ENCODE assay signal across 10 cellular contexts in the genomic region with DNA sequence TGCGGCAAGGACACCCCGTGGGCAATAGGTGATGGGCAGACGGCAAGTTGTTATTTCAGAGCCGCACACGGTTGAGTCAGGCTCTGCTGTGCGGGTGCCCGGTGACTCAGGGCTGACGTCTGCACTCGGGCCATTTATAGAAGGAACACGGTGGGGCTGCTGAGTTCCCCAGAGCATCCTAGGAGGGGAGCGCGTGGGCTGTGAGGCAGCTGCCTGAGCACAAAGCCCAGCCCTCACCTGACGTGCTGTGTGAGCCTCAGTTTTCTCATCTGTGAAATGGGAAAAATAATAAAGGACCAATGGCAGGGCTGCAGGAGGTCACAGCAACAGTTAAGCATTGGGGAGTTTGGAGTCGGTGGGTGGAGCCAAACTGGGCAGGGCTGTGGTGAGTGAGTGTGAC. TPM values are rescaled to one million over a fixed set of nuclear protein-coding genes. Genes with fewer than 3 reads are reported as not detected.
DNase-seq lines count a peak whose midpoint lies in the region; ATAC-seq, FAIRE-seq and TF ChIP-seq lines count a peak whose summit lies in the region.
"Had no signal": no experiment of that assay in that cellular context is flagged by ENCODE, and none has a peak within 500 bp of the region (broad histone marks: within the 10 kb centered on the region; RNA-seq: fewer than 3 reads in every experiment).

No MANE protein-coding gene starts in this region.

- H3K27ac ChIP-seq in caudate nucleus (ENCODE audit: low read depth, low read length), result peak overlapping the region; percentile 73
- H3K27ac ChIP-seq in psoas muscle, result no peak overlapping the region
- H3K27ac ChIP-seq in smooth muscle cell (ENCODE audit: low read depth), result no peak overlapping the region
- H3K27ac ChIP-seq in testis, result no peak overlapping the region
- H3K27ac ChIP-seq: KMS-11 had no signal

- H3K36me3 ChIP-seq in psoas muscle (ENCODE audit: insufficient read depth in 1 of 2, low read depth in 1 of 2) (no peaks in the 10 kb centered on the region), smooth muscle cell (ENCODE audit: low read depth) (no peaks in the 10 kb centered on the region), testis (ENCODE audit: low read depth, missing control alignments) (no peaks in the 10 kb centered on the region)

- TF ChIP-seq POLR2A in GM12891 (IDR thresholded peaks at IDR 0.05; ENCODE audit: low read depth, low read length) (no peak), testis (IDR thresholded peaks at IDR 0.05) (no peak)

- H3K9ac ChIP-seq in smooth muscle cell (ENCODE audit: low read depth), result no peak overlapping the region
- H3K9ac ChIP-seq: KMS-11 had no signal

- H3K9me3 ChIP-seq in psoas muscle, result no peaks in the 10 kb centered on the region
- no peaks in the 10 kb centered on the region for H3K9me3 ChIP-seq in smooth muscle cell (replicated peaks; ENCODE audit: low read depth)
- no peaks in the 10 kb centered on the region for H3K9me3 ChIP-seq in testis

- peak; percentile 33 for FAIRE-seq in GM12891 (lab: Jason Lieb, UNC)

- H3K36me3 Mint-ChIP-seq in WTC11, result no peaks in the 10 kb centered on the region

- CTCF ChIA-PET in WTC11 (lab: Charles Lee), result no interaction called here

- ATAC-seq in psoas muscle, result peak; percentile 82 to 95 (median 92)
- ATAC-seq in WTC11, result no peak
- ATAC-seq: activated T-cell treated with anti-CD3 and anti-CD28 coated beads, Interleukin-2, amount 50 U/mL, for 72 hours had no signal

- H3K9me3 Mint-ChIP-seq in WTC11, result no peaks in the 10 kb centered on the region
- H3K9me3 Mint-ChIP-seq: activated T-cell treated with anti-CD3 and anti-CD28 coated beads, Interleukin-2, amount 50 U/mL, for 72 hours had no signal

- POLR2A ChIA-PET in WTC11 (lab: Charles Lee), result no interaction called here

- H3K79me2 ChIP-seq in smooth muscle cell (ENCODE audit: low read depth), result no peaks in the 10 kb centered on the region

- H3K27me3 ChIP-seq in psoas muscle (ENCODE audit: insufficient read depth in 3 of 3, low read length in 2 of 3) (peaks cover 0 to 4% (median 0%) of the 10 kb centered on the region in 3 donors), smooth muscle cell (ENCODE audit: low read depth) (no peaks in the 10 kb centered on the region), testis (no peaks in the 10 kb centered on the region)

- no peaks in the 10 kb centered on the region for H3F3A ChIP-seq in smooth muscle cell (ENCODE audit: low read depth)

- no peak overlapping the region for H3K4me3 ChIP-seq in psoas muscle
- H3K4me3 ChIP-seq in smooth muscle cell, result no peak overlapping the region
- no peak overlapping the region for H3K4me3 ChIP-seq in testis

- no peaks in the 10 kb centered on the region for H4K20me1 ChIP-seq in smooth muscle cell (ENCODE audit: low read depth)

- TF ChIP-seq CTCF in psoas muscle (IDR thresholded peaks at IDR 0.05), result no peak
- no peak for TF ChIP-seq CTCF in WTC11 (IDR thresholded peaks at IDR 0.05)
- TF ChIP-seq CTCF in smooth muscle cell (IDR thresholded peaks at IDR 0.05; ENCODE audit: borderline replicate concordance, insufficient read depth, poor library complexity, severe bottlenecking), result no peak
- no peak for TF ChIP-seq CTCF in testis (IDR thresholded peaks at IDR 0.05)

- H3K4me3 Mint-ChIP-seq in WTC11, result no peak overlapping the region
- H3K4me3 Mint-ChIP-seq: activated T-cell treated with anti-CD3 and anti-CD28 coated beads, Interleukin-2, amount 50 U/mL, for 72 hours had no signal

- H3K27ac Mint-ChIP-seq in WTC11, result no peak overlapping the region
- H3K27ac Mint-ChIP-seq: activated T-cell treated with anti-CD3 and anti-CD28 coated beads, Interleukin-2, amount 50 U/mL, for 72 hours had no signal

- H3K4me2 ChIP-seq in smooth muscle cell, result no peak overlapping the region
- H3K4me2 ChIP-seq: KMS-11 had no signal

- H3K4me1 Mint-ChIP-seq in WTC11, result no peaks in the 10 kb centered on the region

- H3K4me1 ChIP-seq in psoas muscle, result no peaks in the 10 kb centered on the region
- no peaks in the 10 kb centered on the region for H3K4me1 ChIP-seq in smooth muscle cell (ENCODE audit: low read depth)
- no peaks in the 10 kb centered on the region for H3K4me1 ChIP-seq in testis

- H2AFZ ChIP-seq in smooth muscle cell (ENCODE audit: low read depth), result no peak overlapping the region

- intact Hi-C loops in psoas muscle (cut with DNase I), result no loop called here
- intact Hi-C loops in testis (cut with DNase I; ENCODE audit: low total_unique reads), result no loop called here

- DNase-seq in GM12891 (ENCODE audit: insufficient read length, low spot score), result no peak
- peak; percentile 26 to 33 for DNase-seq in NOMO-1 (lab: John Stamatoyannopoulos, UW; ENCODE audit: unreplicated experiment in 2 of 2)
- DNase-seq in caudate nucleus (lab: John Stamatoyannopoulos, UW), result peak in 47 of 61 donors; percentile 13 to 92 (median 61)
- peak; percentile 50 to 82 for DNase-seq in psoas muscle
- no peak for DNase-seq in WTC11 (ENCODE audit: low spot score)
- DNase-seq in smooth muscle cell (lab: John Stamatoyannopoulos, UW; ENCODE audit: unreplicated experiment), result no peak
- no peak for DNase-seq in testis
- no peak for DNase-seq in activated CD4-positive, alpha-beta T cell treated with anti-CD3 and anti-CD28 coated beads, Interleukin-2, amount 50 U/mL, for 48 hours
- DNase-seq: activated T-cell treated with anti-CD3 and anti-CD28 coated beads, Interleukin-2, amount 50 U/mL, for 72 hours had no signal

- no peaks in the 10 kb centered on the region for H3K27me3 Mint-ChIP-seq in WTC11 (ENCODE audit: low read depth)

- 42 to 64% (median 46%) methylated on average over 14 of the region's 14 CpGs for WGBS in psoas muscle, 3 donors
- WGBS in smooth muscle cell (ENCODE audit: low lambda C conversion rate), result 38% methylated on average over 14 of the region's 14 CpGs
- 76 to 83% methylated on average over 1 to 8 of the region's 14 CpGs for WGBS in testis, 2 donors

TF ChIP-seq in GM12891, 5 proteins besides CTCF, POLR2A, EP300 and RAD21:
- TF ChIP-seq TAF1 (IDR thresholded peaks at IDR 0.05; ENCODE audit: low read depth, low read length) (no peak), POLR2AphosphoS5 (IDR thresholded peaks at IDR 0.05; ENCODE audit: low read depth, low read length) (no peak), POU2F2 (IDR thresholded peaks at IDR 0.05; ENCODE audit: low read depth, low read length) (no peak), PAX5 (IDR thresholded peaks at IDR 0.05; ENCODE audit: insufficient read depth, low read length, severe bottlenecking) (no peak), SPI1 (IDR thresholded peaks at IDR 0.05; ENCODE audit: low read depth, low read length) (no peak)

TF ChIP-seq in WTC11, 78 proteins besides CTCF, POLR2A, EP300 and RAD21 (continues in another document):
- TF ChIP-seq, protein P1, sequence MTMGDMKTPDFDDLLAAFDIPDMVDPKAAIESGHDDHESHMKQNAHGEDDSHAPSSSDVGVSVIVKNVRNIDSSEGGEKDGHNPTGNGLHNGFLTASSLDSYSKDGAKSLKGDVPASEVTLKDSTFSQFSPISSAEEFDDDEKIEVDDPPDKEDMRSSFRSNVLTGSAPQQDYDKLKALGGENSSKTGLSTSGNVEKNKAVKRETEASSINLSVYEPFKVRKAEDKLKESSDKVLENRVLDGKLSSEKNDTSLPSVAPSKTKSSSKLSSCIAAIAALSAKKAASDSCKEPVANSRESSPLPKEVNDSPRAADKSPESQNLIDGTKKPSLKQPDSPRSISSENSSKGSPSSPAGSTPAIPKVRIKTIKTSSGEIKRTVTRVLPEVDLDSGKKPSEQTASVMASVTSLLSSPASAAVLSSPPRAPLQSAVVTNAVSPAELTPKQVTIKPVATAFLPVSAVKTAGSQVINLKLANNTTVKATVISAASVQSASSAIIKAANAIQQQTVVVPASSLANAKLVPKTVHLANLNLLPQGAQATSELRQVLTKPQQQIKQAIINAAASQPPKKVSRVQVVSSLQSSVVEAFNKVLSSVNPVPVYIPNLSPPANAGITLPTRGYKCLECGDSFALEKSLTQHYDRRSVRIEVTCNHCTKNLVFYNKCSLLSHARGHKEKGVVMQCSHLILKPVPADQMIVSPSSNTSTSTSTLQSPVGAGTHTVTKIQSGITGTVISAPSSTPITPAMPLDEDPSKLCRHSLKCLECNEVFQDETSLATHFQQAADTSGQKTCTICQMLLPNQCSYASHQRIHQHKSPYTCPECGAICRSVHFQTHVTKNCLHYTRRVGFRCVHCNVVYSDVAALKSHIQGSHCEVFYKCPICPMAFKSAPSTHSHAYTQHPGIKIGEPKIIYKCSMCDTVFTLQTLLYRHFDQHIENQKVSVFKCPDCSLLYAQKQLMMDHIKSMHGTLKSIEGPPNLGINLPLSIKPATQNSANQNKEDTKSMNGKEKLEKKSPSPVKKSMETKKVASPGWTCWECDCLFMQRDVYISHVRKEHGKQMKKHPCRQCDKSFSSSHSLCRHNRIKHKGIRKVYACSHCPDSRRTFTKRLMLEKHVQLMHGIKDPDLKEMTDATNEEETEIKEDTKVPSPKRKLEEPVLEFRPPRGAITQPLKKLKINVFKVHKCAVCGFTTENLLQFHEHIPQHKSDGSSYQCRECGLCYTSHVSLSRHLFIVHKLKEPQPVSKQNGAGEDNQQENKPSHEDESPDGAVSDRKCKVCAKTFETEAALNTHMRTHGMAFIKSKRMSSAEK (CRISPR knock-in tag; IDR thresholded peaks at IDR 0.05; ENCODE audit: borderline replicate concordance), result no peak

RNA-seq across cellular contexts. Expression of a gene that starts 11.3 kb away (rescaled TPM):
- polyA plus RNA-seq in GM12891 (2012; ENCODE audit: low read depth, missing spikeins), result 0.18 TPM
- total RNA-seq in psoas muscle (10 to 100 TPM in 3 of 4 donors, 1 to 10 TPM in 1; 9.7 to 41.7 (median 27.5) TPM), WTC11 (2021) (13.1 to 16.3 TPM (median 15.9 TPM) in 3 replicates), smooth muscle cell (25.7 and 28.4 TPM in 2 replicates), testis (10 to 100 TPM; 11.1 to 13.9 TPM)
- polyA plus RNA-seq in psoas muscle (10 to 100 TPM; 14.2 to 56.5 (median 20.9) TPM), smooth muscle cell (38.9 and 63.6 TPM in 2 replicates), testis (ENCODE audit: insufficient read depth, low read depth, low replicate concordance) (10.6 TPM)

RNA-seq across cellular contexts. Expression of a gene that starts 22.4 kb away (rescaled TPM):
- polyA plus RNA-seq in GM12891 (2012; ENCODE audit: low read depth, missing spikeins), result 0.46 TPM
- under 1 TPM in 3 of 4 donors, not detected in 1; 0.20 to 0.61 (median 0.48) TPM for total RNA-seq in psoas muscle
- polyA plus RNA-seq in psoas muscle, result under 1 TPM; 0.17 to 0.38 (median 0.18) TPM
- total RNA-seq in WTC11 (2021), result 4.6 to 7.3 TPM (median 7.1 TPM) in 3 replicates
- 0.67 and 2.1 TPM in 2 replicates for total RNA-seq in smooth muscle cell
- polyA plus RNA-seq in smooth muscle cell, result 3.4 and 4.9 TPM in 2 replicates
- total RNA-seq in testis, result 1 to 10 TPM; 3.4 to 4.2 TPM
- 3.7 TPM for polyA plus RNA-seq in testis (ENCODE audit: insufficient read depth, low read depth, low replicate concordance)
- total RNA-seq: activated T-cell treated with anti-CD3 and anti-CD28 coated beads, Interleukin-2, amount 50 U/mL, for 72 hours had no signal

Comparison
In these comparisons a context has a peak if more than half of its experiments do, and no peak if none do; other contexts are left out.
1. DNase-seq: peak in NOMO-1 (2 of 2), caudate nucleus (47 of 61) and psoas muscle (2 of 2); none in GM12891 (single experiment), WTC11 (single experiment), smooth muscle cell (single experiment), testis (single experiment) and activated CD4-positive, alpha-beta T cell treated with anti-CD3 and anti-CD28 coated beads, Interleukin-2, amount 50 U/mL, for 48 hours (0 of 2).